Comparison of ENCODE assay signal across 8 cellular contexts in the genomic region with DNA sequence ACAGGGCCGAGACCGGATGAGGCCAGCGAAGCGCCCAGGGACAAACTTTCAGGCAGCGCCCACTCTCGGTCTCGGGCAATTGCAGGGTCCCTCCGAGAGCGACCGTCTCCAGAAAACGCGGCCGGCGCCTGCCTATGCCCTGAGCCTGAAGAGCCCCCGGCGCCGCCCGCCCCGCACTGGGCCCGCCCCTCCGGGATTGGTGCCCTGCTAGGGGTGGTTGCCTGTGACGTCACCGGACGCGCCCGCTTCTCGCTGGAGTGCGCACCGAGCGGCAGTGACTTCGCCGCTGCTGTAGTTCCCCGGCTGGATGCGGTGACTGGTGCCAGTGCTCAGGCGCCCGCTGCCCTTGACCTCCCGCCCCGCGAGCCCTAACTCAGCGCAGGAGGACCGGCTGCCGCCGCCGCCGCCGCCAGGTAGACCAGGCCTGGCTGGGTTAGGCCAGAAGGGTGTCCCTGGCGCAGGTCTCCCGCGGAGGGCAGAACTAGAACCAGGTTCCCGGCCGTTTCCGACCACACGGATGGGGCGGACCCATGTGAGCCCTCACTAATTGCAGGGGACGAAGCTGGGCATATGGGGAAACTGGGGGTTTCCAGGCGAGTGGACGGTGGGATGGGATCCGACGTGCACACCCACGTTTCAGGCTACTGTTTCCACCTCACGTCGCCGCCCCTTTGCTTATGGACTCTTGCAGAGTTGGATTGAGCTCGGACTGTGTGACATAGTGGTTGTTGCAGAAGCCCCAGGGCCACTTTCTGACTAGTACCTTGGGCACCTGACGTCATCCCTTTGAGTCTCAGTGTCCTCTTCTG. TPM values are rescaled to one million over a fixed set of nuclear protein-coding genes. Genes with fewer than 3 reads are reported as not detected.
DNase-seq lines count a peak whose midpoint lies in the region; ATAC-seq and TF ChIP-seq lines count a peak whose summit lies in the region.
"Not testable (repeated sequence)": the region's sequence is repeated elsewhere in the genome, so short reads cannot be mapped to it uniquely, and the experiment has no call there.

No MANE protein-coding gene starts in this region.

- not testable (repeated sequence) for H3K27me3 Mint-ChIP-seq in activated naive CD4-positive, alpha-beta T cell treated with anti-CD3 and anti-CD28 coated beads, Interleukin-2, amount 50 U/mL, for 24 hours

- H3F3A ChIP-seq in SK-N-SH (replicated peaks; ENCODE audit: insufficient read depth), result not testable (repeated sequence)

- CTCF ChIA-PET in SK-N-SH (lab: Yijun Ruan, JAX), result interaction anchor here (1.3 to 2.7 kb wide), 4 partner anchors 12 to 164 kb away, joined by 6 to 14 read pairs (median 9); a partner anchor contains a TSS

- peak overlapping the region; percentile 70 to 93 (median 81) for H3K4me2 ChIP-seq in BLaER1 treated with 17β-estradiol and CSF1 and Interleukin-3, amounts not matched to agents 10 nM and 100 nM
- H3K4me2 ChIP-seq in SK-N-SH, result peak overlapping the region; percentile 78

- not testable (repeated sequence) for TF ChIP-seq EP300 in SK-N-SH (IDR thresholded peaks at IDR 0.05; ENCODE audit: borderline replicate concordance in 1 of 2, low read depth in 1 of 2, low read length in 1 of 2)

- not testable (repeated sequence) for TF ChIP-seq RAD21 in SK-N-SH (IDR thresholded peaks at IDR 0.05; ENCODE audit: low read length)

- POLR2A ChIA-PET in SK-N-SH (lab: Yijun Ruan, JAX), result interaction anchor here (1.0 kb wide), 1 partner anchor 137 kb away, joined by 3 read pairs; no protein-coding TSS in a partner anchor

- ATAC-seq in GM19438 (IDR thresholded peaks at IDR 0.05; ENCODE audit: low read depth, unreplicated experiment), result peak; percentile 97
- peak; percentile 93 for ATAC-seq in HG03159 (IDR thresholded peaks at IDR 0.05; ENCODE audit: unreplicated experiment)

- H3K4me1 ChIP-seq in BLaER1 treated with 17β-estradiol and CSF1 and Interleukin-3, amounts not matched to agents 10 nM and 100 nM, result peaks cover 4 to 14% (median 8%) of the 10 kb centered on the region in 10 experiments; a peak in 18 of 20 replicates
- not testable (repeated sequence) for H3K4me1 ChIP-seq in SK-N-SH (ENCODE audit: control insufficient read depth in 1 of 2, insufficient read depth in 2 of 2, low read depth in 1 of 2, low read length in 1 of 2); mucosa of stomach (ENCODE audit: control insufficient read depth, insufficient read depth, low read length)

- H3K9me2 ChIP-seq in SK-N-SH, result not testable (repeated sequence)

- peak overlapping the region in 10 of 11 experiments; percentile 24 to 61 (median 45); a peak in 15 of 22 replicates for H3K27ac ChIP-seq in BLaER1 treated with 17β-estradiol and CSF1 and Interleukin-3, amounts not matched to agents 10 nM and 100 nM
- not testable (repeated sequence) for H3K27ac ChIP-seq in SK-N-SH (ENCODE audit: low read depth in 2 of 2, low read length in 1 of 2)

- not testable (repeated sequence) for H3K4me1 Mint-ChIP-seq in activated naive CD4-positive, alpha-beta T cell treated with anti-CD3 and anti-CD28 coated beads, Interleukin-2, amount 50 U/mL, for 24 hours

- H2AFZ ChIP-seq in SK-N-SH (ENCODE audit: low read depth), result peak overlapping the region; percentile 84; the same call in 1 of the 2 replicates

- H4K20me1 ChIP-seq in BLaER1 treated with 17β-estradiol and CSF1 and Interleukin-3, amounts not matched to agents 10 nM and 100 nM; SK-N-SH (ENCODE audit: insufficient read depth): not testable (repeated sequence)

- not testable (repeated sequence) for H3K9me3 ChIP-seq in BLaER1 treated with 17β-estradiol and CSF1 and Interleukin-3, amounts not matched to agents 10 nM and 100 nM (replicated peaks in 1 of 11); SK-N-SH; mucosa of stomach (ENCODE audit: control insufficient read depth, low read length)

- WGBS in SK-N-SH (ENCODE audit: low lambda C conversion rate), result no CpG with 5 or more reads among the region's 65 CpGs

- DNase-seq in SK-N-SH, result peak; percentile 89
- DNase-seq in fibroblast of villous mesenchyme (ENCODE audit: low read depth), result peak; percentile 81
- peak; percentile 97 for DNase-seq in stimulated activated CD8-positive, alpha-beta memory T cell treated with anti-CD3 and anti-CD28 coated beads, Interleukin-12 subunit alpha, Interleukin-12 subunit beta, amount 100 ng/mL, for 24 hours (ENCODE audit: extremely low read depth)

- peak overlapping the region; percentile 57 to 77 (median 74) for H3K9ac ChIP-seq in BLaER1 treated with 17β-estradiol and CSF1 and Interleukin-3, amounts not matched to agents 10 nM and 100 nM
- H3K9ac ChIP-seq in SK-N-SH, result peak overlapping the region; percentile 65
- H3K9ac ChIP-seq in mucosa of stomach (ENCODE audit: low read length), result peak overlapping the region; percentile 33

- H3K36me3 ChIP-seq in BLaER1 treated with 17β-estradiol and CSF1 and Interleukin-3, amounts not matched to agents 10 nM and 100 nM; SK-N-SH (replicated peaks in 1 of 2; ENCODE audit: control insufficient read depth in 1 of 2, insufficient read depth in 2 of 2, low read length in 1 of 2); mucosa of stomach (ENCODE audit: control insufficient read depth, insufficient read depth, low read length): not testable (repeated sequence)

- not testable (repeated sequence) for H3K79me2 ChIP-seq in SK-N-SH (ENCODE audit: insufficient read depth)

- peak overlapping the region; percentile 52 to 69 (median 61) for H3K4me3 ChIP-seq in BLaER1 treated with 17β-estradiol and CSF1 and Interleukin-3, amounts not matched to agents 10 nM and 100 nM
- H3K4me3 ChIP-seq in SK-N-SH (ENCODE audit: low read depth in 2 of 2, low read length in 1 of 2) (peak overlapping the region; percentile 46 to 60), fibroblast of villous mesenchyme (ENCODE audit: low read depth, low read length) (peak overlapping the region; percentile 54)
- H3K4me3 ChIP-seq in mucosa of stomach (ENCODE audit: low read length), result not testable (repeated sequence)

- H3K9me3 Mint-ChIP-seq in activated naive CD4-positive, alpha-beta T cell treated with anti-CD3 and anti-CD28 coated beads, Interleukin-2, amount 50 U/mL, for 24 hours, result not testable (repeated sequence)

- H3K4me3 Mint-ChIP-seq in activated naive CD4-positive, alpha-beta T cell treated with anti-CD3 and anti-CD28 coated beads, Interleukin-2, amount 50 U/mL, for 24 hours, result peak overlapping the region; percentile 84

- H3K27me3 ChIP-seq in BLaER1 treated with 17β-estradiol and CSF1 and Interleukin-3, amounts not matched to agents 10 nM and 100 nM; SK-N-SH (ENCODE audit: insufficient read depth); mucosa of stomach (ENCODE audit: control insufficient read depth, insufficient read depth, low read length): not testable (repeated sequence)

- peak overlapping the region; percentile 70 for H3K27ac Mint-ChIP-seq in activated naive CD4-positive, alpha-beta T cell treated with anti-CD3 and anti-CD28 coated beads, Interleukin-2, amount 50 U/mL, for 24 hours

- TF ChIP-seq CTCF in SK-N-SH (IDR thresholded peaks at IDR 0.05); fibroblast of villous mesenchyme (IDR thresholded peaks at IDR 0.05; ENCODE audit: insufficient read depth, low read depth, low read length): not testable (repeated sequence)

- not testable (repeated sequence) for H3K36me3 Mint-ChIP-seq in activated naive CD4-positive, alpha-beta T cell treated with anti-CD3 and anti-CD28 coated beads, Interleukin-2, amount 50 U/mL, for 24 hours

RNA-seq across cellular contexts. Expression of a gene that starts 18.9 kb away (rescaled TPM):
- polyA plus RNA-seq in SK-N-SH (2012; rRNA removed), result 1.8 and 2.9 TPM in 2 replicates
- polyA plus RNA-seq in SK-N-SH (2012; cell fraction: cytosol; rRNA removed), result 1.2 and 1.6 TPM in 2 replicates
- polyA plus RNA-seq in SK-N-SH (2012; cell fraction: nucleus; rRNA removed), result 4.5 and 7.3 TPM in 2 replicates
- 39.0 and 46.2 TPM in 2 replicates for total RNA-seq in fibroblast of villous mesenchyme

RNA-seq across cellular contexts. Expression of a gene that starts 24.2 kb away (rescaled TPM):
- polyA plus RNA-seq in SK-N-SH (2012; rRNA removed), result not detected in 2 replicates
- polyA plus RNA-seq in SK-N-SH (2012; cell fraction: cytosol; rRNA removed), result not detected in 2 replicates
- polyA plus RNA-seq in SK-N-SH (2012; cell fraction: nucleus; rRNA removed), result 0.02 and 0.09 TPM in 2 replicates
- 1.9 and 3.5 TPM in 2 replicates for total RNA-seq in fibroblast of villous mesenchyme
